18 cellular contexts compared by ENCODE assay signal in genomic region chr14:65279958-65280357, GRCh38.
DNase-seq lines count a peak whose midpoint lies in the region; FAIRE-seq and TF ChIP-seq lines count a peak whose summit lies in the region.
"Had no signal": no experiment of that assay in that cellular context is flagged by ENCODE, and none has a peak within 500 bp of the region (broad histone marks: within the 10 kb centered on the region; RNA-seq: fewer than 3 reads in every experiment).

No MANE protein-coding gene starts in this region.

- WGBS in H1 (ENCODE audit: extremely low coverage in 1 of 2, insufficient coverage in 1 of 2, insufficient read length in 1 of 2, insufficient replicate concordance in 2 of 2, low coverage in 1 of 2, low lambda C conversion rate in 2 of 2, missing lambda C conversion rate in 1 of 2), 2 experiments, result 93% methylated on average over 23 of the region's 25 CpGs; no CpG with 5 or more reads in 1 of the 2 experiments

- DNase-seq in HTR-8/SVneo (ENCODE audit: insufficient read length, low spot score), result no peak
- DNase-seq in H1 (ENCODE audit: low read depth in 1 of 2, low spot score in 2 of 2), result no peak
- no peak for DNase-seq in substantia nigra (lab: John Stamatoyannopoulos, UW)
- no peak for DNase-seq in SIG-M5 (lab: John Stamatoyannopoulos, UW)
- no peak for DNase-seq in activated CD8-positive, alpha-beta memory T cell treated with anti-CD3 and anti-CD28 coated beads, Interleukin-2, amount 50 U/mL, for 48 hours
- DNase-seq in AG08395 (ENCODE audit: low spot score), result no peak
- DNase-seq: BE2C; Caco-2; CD4-positive, CD25-positive, alpha-beta regulatory T cell; CD8-positive, alpha-beta memory T cell; GDM1; HCEC 1CT had no signal

- POLR2A ChIA-PET in H1 (lab: Charles Lee; ENCODE audit: partially characterized antibody), result interaction anchor here (0.8 kb wide), 1 partner anchor 24 kb away, joined by 3 read pairs; no protein-coding TSS in a partner anchor

- no peak overlapping the region for H3K56ac ChIP-seq in H1 (replicated peaks; ENCODE audit: insufficient read length, low read depth, low read length)

- no peaks in the 10 kb centered on the region for H3K27me3 ChIP-seq in H1 (replicated peaks in 1 of 4; ENCODE audit: control insufficient read depth in 3 of 4, extremely low read depth in 1 of 4, insufficient read depth in 3 of 4, low read length in 3 of 4)
- H3K27me3 ChIP-seq: BE2C had no signal

- H4K8ac ChIP-seq in H1 (ENCODE audit: extremely low read depth, insufficient read depth, low read length), result no peak overlapping the region

- no peak overlapping the region for H3K23ac ChIP-seq in H1 (ENCODE audit: insufficient read length)

- no peaks in the 10 kb centered on the region for H3K36me3 ChIP-seq in H1 (ENCODE audit: control insufficient read depth in 2 of 4, insufficient read depth in 4 of 4, low read length in 3 of 4)
- H3K36me3 ChIP-seq: BE2C had no signal

- H2BK5ac ChIP-seq in H1 (ENCODE audit: low read depth, low read length), result no peak overlapping the region

- TF ChIP-seq CTCF in H1 (IDR thresholded peaks at IDR 0.05; ENCODE audit: control extremely low read depth in 1 of 3, insufficient read depth in 1 of 3, low read depth in 1 of 3, low read length in 3 of 3), result no peak

- H3K9ac ChIP-seq in H1 (replicated peaks in 1 of 4; ENCODE audit: extremely low read depth in 1 of 4, low read depth in 3 of 4, low read length in 3 of 4), result no peak overlapping the region
- H3K9ac ChIP-seq: KMS-11 had no signal

- TF ChIP-seq RAD21 in H1 (IDR thresholded peaks at IDR 0.05 in 1 of 2, conservative IDR thresholded peaks at IDR 0.05 in 1 of 2; ENCODE audit: low read depth in 2 of 2, low read length in 2 of 2), result no peak

- CTCF ChIA-PET in H1 (lab: Charles Lee; ENCODE audit: partially characterized antibody), result interaction anchor here (1.0 kb wide), 1 partner anchor 59 kb away, joined by 3 read pairs; no protein-coding TSS in a partner anchor

- no peaks in the 10 kb centered on the region for H4K20me1 ChIP-seq in H1 (replicated peaks in 1 of 2; ENCODE audit: control insufficient read depth in 1 of 2, insufficient read depth in 2 of 2, low read length in 2 of 2)

- peak overlapping the region; percentile 86; the same call in 1 of the 2 replicates for H2BK20ac ChIP-seq in H1 (ENCODE audit: low read length)

- FAIRE-seq in HTR-8/SVneo (lab: Jason Lieb, UNC), result peak; percentile 95
- no peak for FAIRE-seq in H1 (lab: Jason Lieb, UNC)
- FAIRE-seq: D721Med, GM12892, GM18507, GM19239 had no signal

- no peak overlapping the region for H3K14ac ChIP-seq in H1 (ENCODE audit: insufficient read length)

- no peak for TF ChIP-seq POLR2A in H1 (IDR thresholded peaks at IDR 0.05; ENCODE audit: control extremely low read depth in 1 of 2, low read depth in 2 of 2, low read length in 2 of 2)

- no peak overlapping the region for H4K5ac ChIP-seq in H1 (ENCODE audit: insufficient read length, low read depth, low read length)

- H3K4me1 ChIP-seq in H1 (replicated peaks in 1 of 4; ENCODE audit: control insufficient read depth in 3 of 4, insufficient read depth in 4 of 4, low read length in 3 of 4), result peaks cover 5 to 14% (median 8%) of the 10 kb centered on the region in 4 experiments; a peak in 5 of 7 replicates
- H3K4me1 ChIP-seq: BE2C had no signal

- no peak overlapping the region for H3K4me3 ChIP-seq in H1 (ENCODE audit: extremely low read depth in 1 of 4, insufficient read depth in 2 of 4, low read depth in 3 of 4, low read length in 4 of 4)

- H3K27ac ChIP-seq in angular gyrus (ENCODE audit: low read depth, low read length) (peak overlapping the region; percentile 84), H1 (ENCODE audit: low read depth, low read length) (no peak overlapping the region), substantia nigra (ENCODE audit: low read depth, low read length, poor library complexity, severe bottlenecking) (peak overlapping the region; percentile 99)
- H3K27ac ChIP-seq: KMS-11 had no signal

- no peaks in the 10 kb centered on the region for H3K79me1 ChIP-seq in H1 (ENCODE audit: low read depth, low read length)

- H3K79me2 ChIP-seq in H1 (ENCODE audit: control insufficient read depth in 1 of 2, insufficient read depth in 2 of 2, low read length in 2 of 2), result no peaks in the 10 kb centered on the region

- no peak overlapping the region for H2BK120ac ChIP-seq in H1 (replicated peaks; ENCODE audit: low read depth, low read length)

- H2AFZ ChIP-seq in H1 (ENCODE audit: low read length), result no peak overlapping the region; the same call in 1 of the 2 replicates

- peak overlapping the region; percentile 81; the same call in 1 of the 2 replicates for H2BK15ac ChIP-seq in H1 (ENCODE audit: low read length)

- no peak overlapping the region for H2AK5ac ChIP-seq in H1 (ENCODE audit: low read depth, low read length)

- H3K4me2 ChIP-seq in H1 (ENCODE audit: insufficient read depth in 1 of 2, low read depth in 2 of 2, low read length in 2 of 2), result no peak overlapping the region
- H3K4me2 ChIP-seq: KMS-11 had no signal

- H3K23me2 ChIP-seq in H1 (ENCODE audit: low read depth, low read length), result no peaks in the 10 kb centered on the region

- H4K91ac ChIP-seq in H1 (replicated peaks; ENCODE audit: insufficient read length, low read length), result no peak overlapping the region

- peaks cover 0 to 5% of the 10 kb centered on the region in 2 experiments; a peak in 1 of 4 replicates for H3K9me3 ChIP-seq in H1 (ENCODE audit: insufficient read depth in 2 of 2, low read depth in 1 of 2, low read length in 1 of 2)
- H3K9me3 ChIP-seq: BE2C had no signal

- TF ChIP-seq EP300 in H1 (IDR thresholded peaks at IDR 0.05; ENCODE audit: borderline replicate concordance in 1 of 2, low read depth in 2 of 2, low read length in 2 of 2), result no peak

- no peak overlapping the region for H3K18ac ChIP-seq in H1 (ENCODE audit: extremely low read depth, low read length)

- no peak overlapping the region for H3K4ac ChIP-seq in H1 (replicated peaks; ENCODE audit: insufficient read length, low read depth, low read length)

- no peak overlapping the region; the same call in 1 of the 2 replicates for H2BK12ac ChIP-seq in H1 (ENCODE audit: low read depth, low read length)

TF ChIP-seq in H1, 55 proteins besides CTCF, POLR2A, EP300 and RAD21:
- TF ChIP-seq NRF1 (IDR thresholded peaks at IDR 0.05; ENCODE audit: low read depth, low read length) (no peak), GABPA (IDR thresholded peaks at IDR 0.05; ENCODE audit: borderline replicate concordance, insufficient read depth, low read length) (no peak), SUZ12 (IDR thresholded peaks at IDR 0.05; ENCODE audit: low read length) (no peak), MAFK (IDR thresholded peaks at IDR 0.05; ENCODE audit: low read depth, low read length) (no peak)
